Comparison of ENCODE assay signal across 1 cellular context in the genomic region with DNA sequence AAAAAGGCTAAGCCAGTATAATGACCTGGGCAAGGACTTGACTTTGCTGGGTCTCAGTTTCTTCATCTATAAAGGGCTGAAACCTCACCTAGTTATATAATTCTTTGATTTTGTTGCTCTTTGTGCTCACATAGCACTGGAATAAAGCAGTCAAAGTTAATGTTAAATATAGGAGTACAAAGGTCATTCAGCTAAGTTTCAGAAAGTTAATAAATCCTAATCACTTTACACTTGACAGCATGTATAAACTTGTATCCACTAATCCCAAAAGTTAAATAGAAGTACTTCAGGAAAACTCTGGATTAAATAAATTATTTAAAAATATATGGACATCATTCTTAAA.
TF ChIP-seq lines count a peak whose summit lies in the region.

No MANE protein-coding gene starts in this region.

TF ChIP-seq in A549, 52 proteins besides CTCF, POLR2A, EP300 and RAD21 (continued from another document):
- TF ChIP-seq, protein P1, sequence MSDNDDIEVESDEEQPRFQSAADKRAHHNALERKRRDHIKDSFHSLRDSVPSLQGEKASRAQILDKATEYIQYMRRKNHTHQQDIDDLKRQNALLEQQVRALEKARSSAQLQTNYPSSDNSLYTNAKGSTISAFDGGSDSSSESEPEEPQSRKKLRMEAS (IDR thresholded peaks at IDR 0.05) = no peak
- TF ChIP-seq MAFK (IDR thresholded peaks at IDR 0.05; ENCODE audit: partially characterized antibody) = no peak
- no peak for TF ChIP-seq KDM1A (IDR thresholded peaks at IDR 0.05; ENCODE audit: low read depth)
- TF ChIP-seq, protein P2, sequence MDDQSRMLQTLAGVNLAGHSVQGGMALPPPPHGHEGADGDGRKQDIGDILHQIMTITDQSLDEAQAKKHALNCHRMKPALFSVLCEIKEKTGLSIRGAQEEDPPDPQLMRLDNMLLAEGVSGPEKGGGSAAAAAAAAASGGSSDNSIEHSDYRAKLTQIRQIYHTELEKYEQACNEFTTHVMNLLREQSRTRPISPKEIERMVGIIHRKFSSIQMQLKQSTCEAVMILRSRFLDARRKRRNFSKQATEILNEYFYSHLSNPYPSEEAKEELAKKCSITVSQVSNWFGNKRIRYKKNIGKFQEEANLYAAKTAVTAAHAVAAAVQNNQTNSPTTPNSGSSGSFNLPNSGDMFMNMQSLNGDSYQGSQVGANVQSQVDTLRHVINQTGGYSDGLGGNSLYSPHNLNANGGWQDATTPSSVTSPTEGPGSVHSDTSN (IDR thresholded peaks at IDR 0.05) = no peak
- no peak for TF ChIP-seq ZNF302 (CRISPR knock-in tag; IDR thresholded peaks at IDR 0.05)
- TF ChIP-seq JUN (IDR thresholded peaks at IDR 0.05) = no peak
- TF ChIP-seq POLR2AphosphoS2 (conservative IDR thresholded peaks at IDR 0.05; ENCODE audit: low read length) = no peak
